13 cellular contexts compared by ENCODE assay signal in genomic region chr18:55109818-55110414, GRCh38.
"Had no signal": no experiment of that assay in that cellular context is flagged by ENCODE, and none has a peak within 500 bp of the region (broad histone marks: within the 10 kb centered on the region; RNA-seq: fewer than 3 reads in every experiment).

No MANE protein-coding gene starts in this region.

- H3K4me1 Mint-ChIP-seq: activated naive CD8-positive, alpha-beta T cell treated with anti-CD3 and anti-CD28 coated beads for 36 hours; mesothelial cell of epicardium; stimulated activated effector memory CD8-positive, alpha-beta T cell treated with anti-CD3 and anti-CD28 coated beads, Interleukin-12 subunit alpha, Interleukin-12 subunit beta, amount 100 ng/mL, for 72 hours had no signal

- H3K4me2 ChIP-seq: smooth muscle cell had no signal

- H3K27me3 ChIP-seq: brain microvascular endothelial cell had no signal

- DNase-seq: activated CD4-positive, alpha-beta memory T cell treated with anti-CD3 and anti-CD28 coated beads for 36 hours; activated CD4-positive, alpha-beta T cell treated with anti-CD3 and anti-CD28 coated beads for 1 hour; activated gamma-delta T cell treated with Interleukin-2 at 50 U/mL for 16 hours; activated naive CD8-positive, alpha-beta T cell treated with anti-CD3 and anti-CD28 coated beads for 36 hours; activated T-cell treated with anti-CD3 and anti-CD28 coated beads, Interleukin-2, amount 50 U/mL, for 48 hours; glutamatergic neuron; kidney; SW 1271; trophoblast cell had no signal

- H3K36me3 ChIP-seq: brain microvascular endothelial cell had no signal

- ATAC-seq: stimulated activated effector memory CD8-positive, alpha-beta T cell treated with anti-CD3 and anti-CD28 coated beads, Interleukin-12 subunit alpha, Interleukin-12 subunit beta, amount 100 ng/mL, for 72 hours had no signal

- H3K27me3 Mint-ChIP-seq: activated CD4-positive, alpha-beta memory T cell treated with anti-CD3 and anti-CD28 coated beads for 36 hours had no signal

- H3K4me3 Mint-ChIP-seq: activated CD4-positive, alpha-beta memory T cell treated with anti-CD3 and anti-CD28 coated beads for 36 hours; activated naive CD8-positive, alpha-beta T cell treated with anti-CD3 and anti-CD28 coated beads for 36 hours; mesothelial cell of epicardium; stimulated activated effector memory CD8-positive, alpha-beta T cell treated with anti-CD3 and anti-CD28 coated beads, Interleukin-12 subunit alpha, Interleukin-12 subunit beta, amount 100 ng/mL, for 72 hours had no signal

- H3K27ac Mint-ChIP-seq: activated CD4-positive, alpha-beta memory T cell treated with anti-CD3 and anti-CD28 coated beads for 36 hours; activated naive CD8-positive, alpha-beta T cell treated with anti-CD3 and anti-CD28 coated beads for 36 hours; mesothelial cell of epicardium; stimulated activated effector memory CD8-positive, alpha-beta T cell treated with anti-CD3 and anti-CD28 coated beads, Interleukin-12 subunit alpha, Interleukin-12 subunit beta, amount 100 ng/mL, for 72 hours had no signal

- H3K4me3 ChIP-seq: smooth muscle cell had no signal

- H3K36me3 Mint-ChIP-seq: activated CD4-positive, alpha-beta memory T cell treated with anti-CD3 and anti-CD28 coated beads for 36 hours; activated naive CD8-positive, alpha-beta T cell treated with anti-CD3 and anti-CD28 coated beads for 36 hours; mesothelial cell of epicardium; stimulated activated effector memory CD8-positive, alpha-beta T cell treated with anti-CD3 and anti-CD28 coated beads, Interleukin-12 subunit alpha, Interleukin-12 subunit beta, amount 100 ng/mL, for 72 hours had no signal

- H3K27ac ChIP-seq: brain microvascular endothelial cell had no signal

- H3K9me3 Mint-ChIP-seq: activated CD4-positive, alpha-beta memory T cell treated with anti-CD3 and anti-CD28 coated beads for 36 hours; mesothelial cell of epicardium; stimulated activated effector memory CD8-positive, alpha-beta T cell treated with anti-CD3 and anti-CD28 coated beads, Interleukin-12 subunit alpha, Interleukin-12 subunit beta, amount 100 ng/mL, for 72 hours had no signal
